Comparison of ENCODE assay signal across 9 cellular contexts in the genomic region with DNA sequence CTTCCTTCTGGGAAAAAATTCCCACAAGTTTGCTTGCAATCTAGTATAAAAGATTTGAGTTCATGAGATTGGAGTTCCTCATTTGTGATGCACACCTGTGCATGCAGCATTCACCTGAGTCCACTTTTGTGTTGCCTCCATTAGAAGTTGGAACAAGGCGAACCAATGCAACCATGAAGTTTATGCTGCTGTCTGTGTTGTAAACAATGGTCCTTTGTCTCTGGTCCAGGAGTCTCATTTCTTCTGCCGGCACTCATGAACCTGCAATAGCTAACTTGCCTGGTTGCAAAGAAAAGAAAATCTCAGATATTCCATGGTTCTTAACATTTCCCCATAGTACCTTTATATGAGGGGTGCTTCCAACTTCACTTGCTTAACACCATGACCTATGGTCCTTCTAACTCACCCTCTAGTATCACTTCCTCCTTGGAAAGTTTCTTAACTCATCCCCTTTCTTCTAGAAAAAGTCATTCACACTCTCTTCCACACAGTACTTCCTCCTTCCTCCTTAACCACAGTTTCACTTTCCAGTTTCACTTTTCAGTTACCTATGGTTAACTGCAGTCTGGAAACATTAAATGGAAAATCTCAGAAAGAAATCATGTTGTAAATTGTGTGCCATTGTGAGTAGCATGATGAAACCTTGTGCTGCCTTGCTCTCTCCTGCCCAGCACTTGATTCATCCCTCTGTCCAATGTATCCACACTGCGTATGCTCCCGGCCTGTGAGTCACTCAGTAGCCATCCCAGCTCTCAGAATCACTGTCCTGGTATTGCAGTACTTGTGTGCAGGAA.
DNase-seq lines count a peak whose midpoint lies in the region; ATAC-seq, FAIRE-seq and TF ChIP-seq lines count a peak whose summit lies in the region.
"Had no signal": no experiment of that assay in that cellular context is flagged by ENCODE, and none has a peak within 500 bp of the region (broad histone marks: within the 10 kb centered on the region; RNA-seq: fewer than 3 reads in every experiment).

No MANE protein-coding gene starts in this region.

- H3K9me3 Mint-ChIP-seq in activated B cell treated with CpG ODN at 0.5 μM for 24 hours: no peaks in the 10 kb centered on the region

- TF ChIP-seq CTCF in DND-41 (IDR thresholded peaks at IDR 0.05; ENCODE audit: borderline replicate concordance, extremely low read depth, low read length, poor library complexity, severe bottlenecking) (no peak), activated B cell treated with CpG ODN at 0.5 μM for 24 hours (IDR thresholded peaks at IDR 0.05) (no peak), kidney (IDR thresholded peaks at IDR 0.05; ENCODE audit: borderline replicate concordance, extremely low read depth, insufficient read depth) (no peak)

- peak overlapping the region; percentile 52 for H2AFZ ChIP-seq in DND-41 (ENCODE audit: low read depth, low read length)

- no peaks in the 10 kb centered on the region for H3K27me3 Mint-ChIP-seq in activated B cell treated with CpG ODN at 0.5 μM for 24 hours

- no peaks in the 10 kb centered on the region for H3K79me2 ChIP-seq in DND-41 (ENCODE audit: insufficient read depth, low read length)

- peak overlapping the region; percentile 26; the same call in 1 of the 2 replicates for H3K4me2 ChIP-seq in DND-41 (ENCODE audit: insufficient read depth, low read length)

- intact Hi-C loops in activated B cell treated with CpG ODN at 0.5 μM for 24 hours (cut with micrococcal nuclease) (loop anchor here (1.0 to 10.0 kb wide), 4 partner anchors 28 to 843 kb away; a partner anchor contains a TSS), kidney (cut with DNase I) (no loop called here)

- no peaks in the 10 kb centered on the region for H3K36me3 Mint-ChIP-seq in activated B cell treated with CpG ODN at 0.5 μM for 24 hours (ENCODE audit: low read depth)

- CTCF ChIA-PET in activated B cell treated with CpG ODN at 0.5 μM for 24 hours (lab: Charles Lee): no interaction called here

- no peak overlapping the region for H3K4me3 ChIP-seq in DND-41 (ENCODE audit: low read depth in 1 of 2, low read length in 2 of 2)
- no peak overlapping the region for H3K4me3 ChIP-seq in kidney (ENCODE audit: low read length in 2 of 2)
- H3K4me3 ChIP-seq: psoas muscle had no signal

- no peak overlapping the region for H3K9ac ChIP-seq in DND-41 (ENCODE audit: low read depth, low read length)
- peak overlapping the region in 1 of 2 donors; percentile 17 for H3K9ac ChIP-seq in kidney (ENCODE audit: low read length in 2 of 2)

- POLR2A ChIA-PET in activated B cell treated with CpG ODN at 0.5 μM for 24 hours (lab: Charles Lee): no interaction called here

- H3K36me3 ChIP-seq in DND-41 (ENCODE audit: insufficient read depth, low read length): no peaks in the 10 kb centered on the region
- no peaks in the 10 kb centered on the region for H3K36me3 ChIP-seq in kidney (ENCODE audit: control insufficient read depth in 1 of 2, insufficient read depth in 2 of 2, low read length in 2 of 2)

- H4K20me1 ChIP-seq in DND-41 (ENCODE audit: insufficient read depth, low read length): no peaks in the 10 kb centered on the region

- peak; percentile 88 for ATAC-seq in DND-41 (ENCODE audit: insufficient read depth, low read depth)
- peak; percentile 75 for ATAC-seq in GM21423 (IDR thresholded peaks at IDR 0.05; ENCODE audit: unreplicated experiment)
- ATAC-seq in HG03571 (IDR thresholded peaks at IDR 0.05; ENCODE audit: unreplicated experiment): peak; percentile 89
- peak; percentile 91 for ATAC-seq in activated B cell treated with CpG ODN at 0.5 μM for 24 hours (ENCODE audit: low read depth)
- ATAC-seq: psoas muscle had no signal

- H3K27me3 ChIP-seq in DND-41 (ENCODE audit: insufficient read depth, low read length, poor library complexity): no peaks in the 10 kb centered on the region

- H3K9me3 ChIP-seq in DND-41 (ENCODE audit: insufficient read depth, low read length, severe bottlenecking): no peaks in the 10 kb centered on the region
- H3K9me3 ChIP-seq in kidney (ENCODE audit: control insufficient read depth in 1 of 2, low read length in 2 of 2): no peaks in the 10 kb centered on the region
- H3K9me3 ChIP-seq: psoas muscle had no signal

- peaks cover 56% of the 10 kb centered on the region for H3K4me1 Mint-ChIP-seq in activated B cell treated with CpG ODN at 0.5 μM for 24 hours

- H3K4me1 ChIP-seq in DND-41 (ENCODE audit: insufficient read depth, low read length) (peaks cover 12% of the 10 kb centered on the region), kidney (ENCODE audit: control insufficient read depth in 1 of 2, insufficient read depth in 1 of 2, low read depth in 1 of 2, low read length in 2 of 2) (no peaks in the 10 kb centered on the region)
- H3K4me1 ChIP-seq: psoas muscle had no signal

- H3K27ac Mint-ChIP-seq in activated B cell treated with CpG ODN at 0.5 μM for 24 hours: peak overlapping the region; percentile 70

- FAIRE-seq in kidney (lab: Jason Lieb, UNC): peak; percentile 55

- peak overlapping the region; percentile 36 for H3K4me3 Mint-ChIP-seq in activated B cell treated with CpG ODN at 0.5 μM for 24 hours

- peak; percentile 10 for DNase-seq in DND-41
- no peak for DNase-seq in activated B cell treated with CpG ODN at 0.5 μM for 24 hours
- DNase-seq in kidney: no peak
- no peak for DNase-seq in GM19240 (ENCODE audit: insufficient read length, low spot score)
- DNase-seq in occipital lobe (lab: John Stamatoyannopoulos, UW): no peak
- DNase-seq in HuH-7 (ENCODE audit: low spot score): no peak

- peak overlapping the region; percentile 51 for H3K27ac ChIP-seq in DND-41 (ENCODE audit: low read length)
- peak overlapping the region in 1 of 2 donors; percentile 14 for H3K27ac ChIP-seq in kidney (ENCODE audit: low read depth in 2 of 2, low read length in 2 of 2)
- H3K27ac ChIP-seq: psoas muscle had no signal
